ENCODE assay signal across 2 cellular contexts in the genomic region with DNA sequence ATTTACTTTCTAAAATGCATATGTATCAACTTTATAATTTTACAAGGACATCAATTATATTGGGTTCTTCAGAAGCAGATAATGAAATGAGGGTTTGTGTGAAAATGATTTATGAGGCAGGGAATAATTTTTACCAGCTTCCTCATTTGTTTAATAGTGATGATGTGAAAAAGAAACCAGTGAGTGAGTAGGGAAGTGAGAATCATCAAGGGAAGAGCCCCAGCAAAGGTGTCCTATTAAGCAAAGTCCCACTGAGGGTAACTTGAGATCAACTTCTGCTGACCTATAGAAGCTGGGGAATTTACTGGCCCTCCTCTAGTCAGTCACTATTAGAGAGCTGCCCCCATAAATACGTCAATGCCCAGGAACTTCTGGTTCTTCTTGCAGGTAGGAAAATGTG.
TF ChIP-seq lines count a peak whose summit lies in the region.

No MANE protein-coding gene starts in this region.

TF ChIP-seq in GM12878, 131 proteins besides CTCF, POLR2A, EP300 and RAD21 (continued from another document):
- TF ChIP-seq, protein P1, sequence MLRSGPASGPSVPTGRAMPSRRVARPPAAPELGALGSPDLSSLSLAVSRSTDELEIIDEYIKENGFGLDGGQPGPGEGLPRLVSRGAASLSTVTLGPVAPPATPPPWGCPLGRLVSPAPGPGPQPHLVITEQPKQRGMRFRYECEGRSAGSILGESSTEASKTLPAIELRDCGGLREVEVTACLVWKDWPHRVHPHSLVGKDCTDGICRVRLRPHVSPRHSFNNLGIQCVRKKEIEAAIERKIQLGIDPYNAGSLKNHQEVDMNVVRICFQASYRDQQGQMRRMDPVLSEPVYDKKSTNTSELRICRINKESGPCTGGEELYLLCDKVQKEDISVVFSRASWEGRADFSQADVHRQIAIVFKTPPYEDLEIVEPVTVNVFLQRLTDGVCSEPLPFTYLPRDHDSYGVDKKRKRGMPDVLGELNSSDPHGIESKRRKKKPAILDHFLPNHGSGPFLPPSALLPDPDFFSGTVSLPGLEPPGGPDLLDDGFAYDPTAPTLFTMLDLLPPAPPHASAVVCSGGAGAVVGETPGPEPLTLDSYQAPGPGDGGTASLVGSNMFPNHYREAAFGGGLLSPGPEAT (IDR thresholded peaks at IDR 0.05; ENCODE audit: low read depth): peak; percentile 80
- TF ChIP-seq, protein P2, sequence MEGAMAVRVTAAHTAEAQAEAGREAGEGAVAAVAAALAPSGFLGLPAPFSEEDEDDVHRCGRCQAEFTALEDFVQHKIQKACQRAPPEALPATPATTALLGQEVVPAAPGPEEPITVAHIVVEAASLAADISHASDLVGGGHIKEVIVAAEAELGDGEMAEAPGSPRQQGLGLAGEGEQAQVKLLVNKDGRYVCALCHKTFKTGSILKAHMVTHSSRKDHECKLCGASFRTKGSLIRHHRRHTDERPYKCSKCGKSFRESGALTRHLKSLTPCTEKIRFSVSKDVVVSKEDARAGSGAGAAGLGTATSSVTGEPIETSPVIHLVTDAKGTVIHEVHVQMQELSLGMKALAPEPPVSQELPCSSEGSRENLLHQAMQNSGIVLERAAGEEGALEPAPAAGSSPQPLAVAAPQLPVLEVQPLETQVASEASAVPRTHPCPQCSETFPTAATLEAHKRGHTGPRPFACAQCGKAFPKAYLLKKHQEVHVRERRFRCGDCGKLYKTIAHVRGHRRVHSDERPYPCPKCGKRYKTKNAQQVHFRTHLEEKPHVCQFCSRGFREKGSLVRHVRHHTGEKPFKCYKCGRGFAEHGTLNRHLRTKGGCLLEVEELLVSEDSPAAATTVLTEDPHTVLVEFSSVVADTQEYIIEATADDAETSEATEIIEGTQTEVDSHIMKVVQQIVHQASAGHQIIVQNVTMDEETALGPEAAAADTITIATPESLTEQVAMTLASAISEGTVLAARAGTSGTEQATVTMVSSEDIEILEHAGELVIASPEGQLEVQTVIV (IDR thresholded peaks at IDR 0.05; ENCODE audit: borderline replicate concordance, partially characterized antibody): peak; percentile 24
- TF ChIP-seq BCL11A (IDR thresholded peaks at IDR 0.05; ENCODE audit: low read depth, low read length) (peak; percentile 55; the same call in 1 of the 2 replicates), IKZF2 (IDR thresholded peaks at IDR 0.05) (peak; percentile 81 to 89), CHD2 (IDR thresholded peaks at IDR 0.05; ENCODE audit: borderline replicate concordance, low read depth, low read length) (no peak; the same call in 1 of the 2 replicates), SPI1 (IDR thresholded peaks at IDR 0.05; ENCODE audit: borderline replicate concordance, insufficient read depth, low read depth, low read length) (peak; percentile 86), BMI1 (IDR thresholded peaks at IDR 0.05; ENCODE audit: borderline replicate concordance) (peak; percentile 64; the same call in 1 of the 2 replicates), MEF2B (IDR thresholded peaks at IDR 0.05; ENCODE audit: partially characterized antibody, poor library complexity, severe bottlenecking) (peak; percentile 58), DPF2 (IDR thresholded peaks at IDR 0.05) (peak; percentile 90), BHLHE40 (IDR thresholded peaks at IDR 0.05; ENCODE audit: borderline replicate concordance in 1 of 2, low read depth in 2 of 2, low read length in 1 of 2) (no peak), NR2F1 (conservative IDR thresholded peaks at IDR 0.05) (peak; percentile 86), ETV6 (conservative IDR thresholded peaks at IDR 0.05 in 1 of 2, IDR thresholded peaks at IDR 0.05 in 1 of 2; ENCODE audit: borderline replicate concordance in 1 of 2, low read depth in 1 of 2) (no peak), ATF7 (IDR thresholded peaks at IDR 0.05; ENCODE audit: low read depth) (peak; percentile 75), STAT3 (IDR thresholded peaks at IDR 0.05; ENCODE audit: low read depth, low read length) (no peak), IKZF1 (conservative IDR thresholded peaks at IDR 0.05) (peak; percentile 75)
- TF ChIP-seq, protein P3, sequence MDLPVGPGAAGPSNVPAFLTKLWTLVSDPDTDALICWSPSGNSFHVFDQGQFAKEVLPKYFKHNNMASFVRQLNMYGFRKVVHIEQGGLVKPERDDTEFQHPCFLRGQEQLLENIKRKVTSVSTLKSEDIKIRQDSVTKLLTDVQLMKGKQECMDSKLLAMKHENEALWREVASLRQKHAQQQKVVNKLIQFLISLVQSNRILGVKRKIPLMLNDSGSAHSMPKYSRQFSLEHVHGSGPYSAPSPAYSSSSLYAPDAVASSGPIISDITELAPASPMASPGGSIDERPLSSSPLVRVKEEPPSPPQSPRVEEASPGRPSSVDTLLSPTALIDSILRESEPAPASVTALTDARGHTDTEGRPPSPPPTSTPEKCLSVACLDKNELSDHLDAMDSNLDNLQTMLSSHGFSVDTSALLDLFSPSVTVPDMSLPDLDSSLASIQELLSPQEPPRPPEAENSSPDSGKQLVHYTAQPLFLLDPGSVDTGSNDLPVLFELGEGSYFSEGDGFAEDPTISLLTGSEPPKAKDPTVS (IDR thresholded peaks at IDR 0.05; ENCODE audit: low read depth, low read length): no peak

TF ChIP-seq in HepG2, 621 proteins besides CTCF, POLR2A, EP300 and RAD21 (continued from another document):
- TF ChIP-seq, protein P4, sequence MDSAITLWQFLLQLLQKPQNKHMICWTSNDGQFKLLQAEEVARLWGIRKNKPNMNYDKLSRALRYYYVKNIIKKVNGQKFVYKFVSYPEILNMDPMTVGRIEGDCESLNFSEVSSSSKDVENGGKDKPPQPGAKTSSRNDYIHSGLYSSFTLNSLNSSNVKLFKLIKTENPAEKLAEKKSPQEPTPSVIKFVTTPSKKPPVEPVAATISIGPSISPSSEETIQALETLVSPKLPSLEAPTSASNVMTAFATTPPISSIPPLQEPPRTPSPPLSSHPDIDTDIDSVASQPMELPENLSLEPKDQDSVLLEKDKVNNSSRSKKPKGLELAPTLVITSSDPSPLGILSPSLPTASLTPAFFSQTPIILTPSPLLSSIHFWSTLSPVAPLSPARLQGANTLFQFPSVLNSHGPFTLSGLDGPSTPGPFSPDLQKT (CRISPR knock-in tag; IDR thresholded peaks at IDR 0.05; ENCODE audit: borderline replicate concordance): no peak
- TF ChIP-seq, protein P5, sequence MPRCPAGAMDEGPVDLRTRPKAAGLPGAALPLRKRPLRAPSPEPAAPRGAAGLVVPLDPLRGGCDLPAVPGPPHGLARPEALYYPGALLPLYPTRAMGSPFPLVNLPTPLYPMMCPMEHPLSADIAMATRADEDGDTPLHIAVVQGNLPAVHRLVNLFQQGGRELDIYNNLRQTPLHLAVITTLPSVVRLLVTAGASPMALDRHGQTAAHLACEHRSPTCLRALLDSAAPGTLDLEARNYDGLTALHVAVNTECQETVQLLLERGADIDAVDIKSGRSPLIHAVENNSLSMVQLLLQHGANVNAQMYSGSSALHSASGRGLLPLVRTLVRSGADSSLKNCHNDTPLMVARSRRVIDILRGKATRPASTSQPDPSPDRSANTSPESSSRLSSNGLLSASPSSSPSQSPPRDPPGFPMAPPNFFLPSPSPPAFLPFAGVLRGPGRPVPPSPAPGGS (CRISPR knock-in tag; IDR thresholded peaks at IDR 0.05): no peak
